1 cellular context compared by ENCODE assay signal in genomic region chr5:15737036-15737821, GRCh38.
TF ChIP-seq lines count a peak whose summit lies in the region.

No MANE protein-coding gene starts in this region.

TF ChIP-seq in SK-N-SH, 30 proteins besides CTCF, POLR2A, EP300 and RAD21 (continued from another document):
- no peak for TF ChIP-seq REST (IDR thresholded peaks at IDR 0.05; ENCODE audit: low read depth, low read length)
TF ChIP-seq in SK-N-SH: peak in this region for 7.
